ENCODE assay signal across 1 cellular context in genomic region chr6:110398778-110399177, GRCh38.
TF ChIP-seq lines count a peak whose summit lies in the region.

No MANE protein-coding gene starts in this region.

TF ChIP-seq in H1, 55 proteins besides CTCF, POLR2A, EP300 and RAD21 (continued from another document):
- TF ChIP-seq CHD7 (IDR thresholded peaks at IDR 0.05; ENCODE audit: insufficient replicate concordance, low read length): no peak
- no peak for TF ChIP-seq SIRT6 (IDR thresholded peaks at IDR 0.05; ENCODE audit: low read length)
- TF ChIP-seq CEBPB (IDR thresholded peaks at IDR 0.05; ENCODE audit: low read depth, low read length): no peak
- no peak for TF ChIP-seq FOSL1 (IDR thresholded peaks at IDR 0.05; ENCODE audit: insufficient read depth, low read depth, low read length)
- no peak for TF ChIP-seq HDAC6 (IDR thresholded peaks at IDR 0.05; ENCODE audit: low read depth, low read length)
- no peak for TF ChIP-seq EGR1 (IDR thresholded peaks at IDR 0.05; ENCODE audit: borderline replicate concordance, low read depth, low read length)
- TF ChIP-seq ATF3 (IDR thresholded peaks at IDR 0.05; ENCODE audit: insufficient read depth, low read depth, low read length): no peak
- TF ChIP-seq BCL11A (IDR thresholded peaks at IDR 0.05; ENCODE audit: low read depth in 2 of 2, low read length in 2 of 2): no peak
- no peak for TF ChIP-seq RFX5 (IDR thresholded peaks at IDR 0.05; ENCODE audit: borderline replicate concordance, low read depth, low read length)
- no peak for TF ChIP-seq CTBP2 (IDR thresholded peaks at IDR 0.05; ENCODE audit: borderline replicate concordance, insufficient read depth, insufficient read length, low read length)
TF ChIP-seq in H1: peak in this region for 0.
